Comparison of ENCODE assay signal across 1 cellular context in the genomic region with DNA sequence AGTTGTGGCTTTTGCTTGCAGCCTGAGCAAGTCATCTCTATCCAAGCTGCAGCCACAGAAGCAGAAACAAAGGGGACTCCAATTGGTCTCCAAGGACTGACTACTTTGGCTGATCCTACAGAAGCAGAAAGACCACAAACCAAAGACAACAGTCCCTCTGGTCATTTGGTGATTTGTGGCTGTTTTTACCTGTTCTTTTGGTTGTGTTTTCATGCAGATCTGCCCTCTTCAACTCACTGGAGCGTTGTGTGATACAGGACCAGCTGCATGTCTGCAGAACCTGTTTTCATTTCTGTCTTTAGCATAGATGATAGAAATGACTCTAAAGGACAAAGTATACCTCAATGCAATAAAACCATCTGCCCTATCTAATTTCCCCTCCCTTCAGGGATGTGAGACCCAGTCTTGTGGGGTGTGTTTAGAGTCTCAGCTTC.
TF ChIP-seq lines count a peak whose summit lies in the region.

No MANE protein-coding gene starts in this region.

TF ChIP-seq in GM12878, 131 proteins besides CTCF, POLR2A, EP300 and RAD21 (continued from another document):
- TF ChIP-seq, protein P1, sequence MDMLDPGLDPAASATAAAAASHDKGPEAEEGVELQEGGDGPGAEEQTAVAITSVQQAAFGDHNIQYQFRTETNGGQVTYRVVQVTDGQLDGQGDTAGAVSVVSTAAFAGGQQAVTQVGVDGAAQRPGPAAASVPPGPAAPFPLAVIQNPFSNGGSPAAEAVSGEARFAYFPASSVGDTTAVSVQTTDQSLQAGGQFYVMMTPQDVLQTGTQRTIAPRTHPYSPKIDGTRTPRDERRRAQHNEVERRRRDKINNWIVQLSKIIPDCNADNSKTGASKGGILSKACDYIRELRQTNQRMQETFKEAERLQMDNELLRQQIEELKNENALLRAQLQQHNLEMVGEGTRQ (IDR thresholded peaks at IDR 0.05; ENCODE audit: borderline replicate concordance, low read depth, low read length), result no peak
- no peak for TF ChIP-seq CHD1 (IDR thresholded peaks at IDR 0.05; ENCODE audit: low read depth, low read length)
- TF ChIP-seq, protein P2, sequence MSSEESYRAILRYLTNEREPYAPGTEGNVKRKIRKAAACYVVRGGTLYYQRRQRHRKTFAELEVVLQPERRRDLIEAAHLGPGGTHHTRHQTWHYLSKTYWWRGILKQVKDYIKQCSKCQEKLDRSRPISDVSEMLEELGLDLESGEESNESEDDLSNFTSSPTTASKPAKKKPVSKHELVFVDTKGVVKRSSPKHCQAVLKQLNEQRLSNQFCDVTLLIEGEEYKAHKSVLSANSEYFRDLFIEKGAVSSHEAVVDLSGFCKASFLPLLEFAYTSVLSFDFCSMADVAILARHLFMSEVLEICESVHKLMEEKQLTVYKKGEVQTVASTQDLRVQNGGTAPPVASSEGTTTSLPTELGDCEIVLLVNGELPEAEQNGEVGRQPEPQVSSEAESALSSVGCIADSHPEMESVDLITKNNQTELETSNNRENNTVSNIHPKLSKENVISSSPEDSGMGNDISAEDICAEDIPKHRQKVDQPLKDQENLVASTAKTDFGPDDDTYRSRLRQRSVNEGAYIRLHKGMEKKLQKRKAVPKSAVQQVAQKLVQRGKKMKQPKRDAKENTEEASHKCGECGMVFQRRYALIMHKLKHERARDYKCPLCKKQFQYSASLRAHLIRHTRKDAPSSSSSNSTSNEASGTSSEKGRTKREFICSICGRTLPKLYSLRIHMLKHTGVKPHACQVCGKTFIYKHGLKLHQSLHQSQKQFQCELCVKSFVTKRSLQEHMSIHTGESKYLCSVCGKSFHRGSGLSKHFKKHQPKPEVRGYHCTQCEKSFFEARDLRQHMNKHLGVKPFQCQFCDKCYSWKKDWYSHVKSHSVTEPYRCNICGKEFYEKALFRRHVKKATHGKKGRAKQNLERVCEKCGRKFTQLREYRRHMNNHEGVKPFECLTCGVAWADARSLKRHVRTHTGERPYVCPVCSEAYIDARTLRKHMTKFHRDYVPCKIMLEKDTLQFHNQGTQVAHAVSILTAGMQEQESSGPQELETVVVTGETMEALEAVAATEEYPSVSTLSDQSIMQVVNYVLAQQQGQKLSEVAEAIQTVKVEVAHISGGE (CRISPR knock-in tag; IDR thresholded peaks at IDR 0.05), result no peak
- TF ChIP-seq WRNIP1 (IDR thresholded peaks at IDR 0.05; ENCODE audit: borderline replicate concordance, low read depth, low read length), result no peak
- TF ChIP-seq BCL11A (IDR thresholded peaks at IDR 0.05; ENCODE audit: low read depth, low read length), result peak; percentile 99
- TF ChIP-seq HCFC1 (IDR thresholded peaks at IDR 0.05; ENCODE audit: low read length), result no peak
- TF ChIP-seq, protein P3, sequence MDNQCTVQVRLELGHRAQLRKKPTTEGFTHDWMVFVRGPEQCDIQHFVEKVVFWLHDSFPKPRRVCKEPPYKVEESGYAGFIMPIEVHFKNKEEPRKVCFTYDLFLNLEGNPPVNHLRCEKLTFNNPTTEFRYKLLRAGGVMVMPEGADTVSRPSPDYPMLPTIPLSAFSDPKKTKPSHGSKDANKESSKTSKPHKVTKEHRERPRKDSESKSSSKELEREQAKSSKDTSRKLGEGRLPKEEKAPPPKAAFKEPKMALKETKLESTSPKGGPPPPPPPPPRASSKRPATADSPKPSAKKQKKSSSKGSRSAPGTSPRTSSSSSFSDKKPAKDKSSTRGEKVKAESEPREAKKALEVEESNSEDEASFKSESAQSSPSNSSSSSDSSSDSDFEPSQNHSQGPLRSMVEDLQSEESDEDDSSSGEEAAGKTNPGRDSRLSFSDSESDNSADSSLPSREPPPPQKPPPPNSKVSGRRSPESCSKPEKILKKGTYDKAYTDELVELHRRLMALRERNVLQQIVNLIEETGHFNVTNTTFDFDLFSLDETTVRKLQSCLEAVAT (IDR thresholded peaks at IDR 0.05), result peak; percentile 59
- TF ChIP-seq MEF2B (IDR thresholded peaks at IDR 0.05; ENCODE audit: partially characterized antibody, poor library complexity, severe bottlenecking), result peak; percentile 86
- TF ChIP-seq POLR2AphosphoS5 (IDR thresholded peaks at IDR 0.05; ENCODE audit: low read length), result no peak
